24 cellular contexts compared by ENCODE assay signal in the genomic region with DNA sequence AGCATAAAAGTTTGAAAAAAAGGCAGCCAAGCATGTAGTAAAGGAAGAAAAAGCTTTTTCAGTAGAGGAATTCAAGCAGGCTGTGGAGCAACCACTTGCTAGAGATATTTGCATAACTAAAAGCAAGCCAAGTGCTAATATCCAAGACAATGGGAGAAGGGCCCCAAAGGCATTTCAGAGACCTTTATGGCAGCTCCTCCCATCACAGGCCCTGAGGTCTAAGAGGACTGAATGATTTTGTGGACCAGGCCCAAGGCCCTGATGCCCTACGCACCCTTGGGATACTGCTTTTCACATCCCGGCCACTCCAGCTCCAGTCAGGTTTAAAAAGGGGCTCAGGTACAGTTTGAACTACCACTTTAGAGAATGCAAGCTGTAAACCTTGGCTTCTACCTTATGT.
"Had no signal": no experiment of that assay in that cellular context is flagged by ENCODE, and none has a peak within 500 bp of the region (broad histone marks: within the 10 kb centered on the region; RNA-seq: fewer than 3 reads in every experiment).

No MANE protein-coding gene starts in this region.

- H3K27ac ChIP-seq: PC-9 had no signal

- H3K36me3 Mint-ChIP-seq: activated naive CD8-positive, alpha-beta T cell; brain had no signal

- H3K27ac Mint-ChIP-seq: activated B cell treated with CpG ODN at 0.5 μM for 24 hours; activated CD4-positive, alpha-beta T cell treated with anti-CD3 and anti-CD28 coated beads, Interleukin-2, amount 10 ng/mL, durations not matched to agents 24 days and 14 days; activated naive CD8-positive, alpha-beta T cell; brain; T-helper 17 cell had no signal

- H2AFZ ChIP-seq: PC-9 had no signal

- H3K4me3 ChIP-seq: PC-9 had no signal

- DNase-seq: activated B cell treated with CpG ODN at 0.5 μM for 24 hours; activated CD4-positive, alpha-beta T cell treated with anti-CD3 and anti-CD28 coated beads for 1 hour; activated CD4-positive, alpha-beta T cell treated with anti-CD3 and anti-CD28 coated beads, Interleukin-2, amount 10 ng/mL, durations not matched to agents 24 days and 14 days; activated CD4-positive, alpha-beta T cell treated with anti-CD3 and anti-CD28 coated beads, Interleukin-2, amount 50 U/mL, for 48 hours; activated CD8-positive, alpha-beta memory T cell treated with anti-CD3 and anti-CD28 coated beads for 24 hours; activated effector memory CD4-positive, alpha-beta T cell treated with anti-CD3 and anti-CD28 coated beads, Interleukin-2, amount 50 U/mL, for 16 hours; activated naive CD4-positive, alpha-beta T cell treated with Interleukin-2 at 50 U/mL for 16 hours; activated T-cell treated with anti-CD3 and anti-CD28 coated beads, Interleukin-2, amount 50 U/mL, for 4 hours; amygdala; Kasumi-1; KBM-7; NCI-H1048; NCI-H1417; NCI-H2029 treated with DMSO at 0.1 percent for 48 hours; NCI-H345; NCI-H510A; NCI-H526 treated with DMSO at 0.1 percent for 48 hours; PC-9; SIG-M5; T-helper 17 cell; T-helper 9 cell had no signal

- H3K4me2 ChIP-seq: PC-9 had no signal

- H3K27me3 Mint-ChIP-seq: activated B cell treated with CpG ODN at 0.5 μM for 24 hours; activated CD4-positive, alpha-beta T cell treated with anti-CD3 and anti-CD28 coated beads, Interleukin-2, amount 10 ng/mL, durations not matched to agents 24 days and 14 days; activated naive CD8-positive, alpha-beta T cell; central memory CD8-positive, alpha-beta T cell; T-helper 17 cell had no signal

- H3K4me3 Mint-ChIP-seq: activated B cell treated with CpG ODN at 0.5 μM for 24 hours; activated CD4-positive, alpha-beta T cell treated with anti-CD3 and anti-CD28 coated beads, Interleukin-2, amount 10 ng/mL, durations not matched to agents 24 days and 14 days; activated naive CD8-positive, alpha-beta T cell; activated T-cell treated with anti-CD3 and anti-CD28 coated beads, Interleukin-2, amount 50 U/mL, for 4 hours; brain; central memory CD8-positive, alpha-beta T cell; T-helper 17 cell had no signal

- ATAC-seq: activated T-cell treated with anti-CD3 and anti-CD28 coated beads, Interleukin-2, amount 50 U/mL, for 4 hours; T-helper 17 cell had no signal

- H3K4me1 Mint-ChIP-seq: activated B cell treated with CpG ODN at 0.5 μM for 24 hours; activated CD4-positive, alpha-beta T cell treated with anti-CD3 and anti-CD28 coated beads, Interleukin-2, amount 10 ng/mL, durations not matched to agents 24 days and 14 days; central memory CD8-positive, alpha-beta T cell; T-helper 17 cell had no signal
